In genomic region chr14:55789442-55789841, GRCh38 we compare ENCODE assay signal across 20 cellular contexts.
DNase-seq lines count a peak whose midpoint lies in the region; ATAC-seq, FAIRE-seq and TF ChIP-seq lines count a peak whose summit lies in the region.
"Had no signal": no experiment of that assay in that cellular context is flagged by ENCODE, and none has a peak within 500 bp of the region (broad histone marks: within the 10 kb centered on the region; RNA-seq: fewer than 3 reads in every experiment).

No MANE protein-coding gene starts in this region.

- H3K9me2 ChIP-seq in PC-3 (replicated peaks; ENCODE audit: low read length): no peaks in the 10 kb centered on the region

- no peaks in the 10 kb centered on the region for H3K27me3 ChIP-seq in PC-3 (ENCODE audit: low read length)
- H3K27me3 ChIP-seq: BLaER1 treated with 17β-estradiol and CSF1 and Interleukin-3, amounts not matched to agents 10 nM and 100 nM had no signal

- CTCF ChIA-PET in PC-3 (lab: Charles Lee) (no interaction called here), T-cell (lab: Charles Lee) (no interaction called here)

- H3K4me1 ChIP-seq in PC-3 (ENCODE audit: insufficient read depth, low read length): peaks cover 35% of the 10 kb centered on the region

- BruUV-seq in PC-3 (replicated peaks; lab: Mats Ljungman, UMichigan): no TSS peak

- no peaks in the 10 kb centered on the region for H3K36me3 ChIP-seq in PC-3 (ENCODE audit: low read depth, low read length)
- H3K36me3 ChIP-seq: BLaER1 treated with 17β-estradiol and CSF1 and Interleukin-3, amounts not matched to agents 10 nM and 100 nM had no signal

- H3K9me3 ChIP-seq in PC-3 (ENCODE audit: low read length): no peaks in the 10 kb centered on the region

- no peaks in the 10 kb centered on the region for H3K4me1 Mint-ChIP-seq in T-cell
- H3K4me1 Mint-ChIP-seq: CD8-positive, alpha-beta memory T cell; GM23338 had no signal

- intact Hi-C loops in PC-3 (cut with micrococcal nuclease): no loop called here

- POLR2A ChIA-PET in PC-3 (lab: Charles Lee; ENCODE audit: unreplicated experiment) (no interaction called here), T-cell (lab: Charles Lee) (no interaction called here)

- no peak overlapping the region for H3K27ac ChIP-seq in PC-3 (ENCODE audit: low read length)
- H3K27ac ChIP-seq: RWPE1 had no signal

- no peak overlapping the region for H2AFZ ChIP-seq in PC-3 (ENCODE audit: low read length)

- H3K9me3 Mint-ChIP-seq in T-cell: no peaks in the 10 kb centered on the region
- H3K9me3 Mint-ChIP-seq: CD8-positive, alpha-beta memory T cell; GM23338 had no signal

- no peaks in the 10 kb centered on the region for H3K36me3 Mint-ChIP-seq in T-cell

- H3F3A ChIP-seq in PC-3 (ENCODE audit: low read length, unreplicated experiment): no peaks in the 10 kb centered on the region

- H3K27me3 Mint-ChIP-seq in T-cell: no peaks in the 10 kb centered on the region

- no peaks in the 10 kb centered on the region for H3K79me2 ChIP-seq in PC-3 (ENCODE audit: low read length)

- H3K4me3 Mint-ChIP-seq in T-cell: no peak overlapping the region
- H3K4me3 Mint-ChIP-seq: CD8-positive, alpha-beta memory T cell; GM23338 had no signal

- H3K4me2 ChIP-seq in PC-3 (ENCODE audit: low read length): 0 out of 2 replicates have a peak overlapping the region, but pooled peaks have one; percentile 0
- H3K4me2 ChIP-seq: GM23338 had no signal

- no peak overlapping the region for H3K9ac ChIP-seq in PC-3 (ENCODE audit: low read length)
- H3K9ac ChIP-seq: BLaER1 treated with 17β-estradiol and CSF1 and Interleukin-3, amounts not matched to agents 10 nM and 100 nM had no signal

- ATAC-seq in PC-3 (peak; percentile 59), T-cell (replicated peaks in 1 of 4) (no peak)
- ATAC-seq: GM23338 had no signal

- no peak for FAIRE-seq in D721Med (lab: Jason Lieb, UNC)
- FAIRE-seq: A204.1, GM12892 had no signal

- H3K27ac Mint-ChIP-seq in T-cell: no peak overlapping the region
- H3K27ac Mint-ChIP-seq: CD8-positive, alpha-beta memory T cell; GM23338 had no signal

- DNase-seq in EH (ENCODE audit: low read depth): peak; percentile 18
- peak; percentile 88 for DNase-seq in PC-3
- peak; percentile 22 for DNase-seq in dermis blood vessel endothelial cell
- peak; percentile 77 for DNase-seq in iris pigment epithelial cell (ENCODE audit: low read depth)
- DNase-seq in NCI-H2227 (lab: John Stamatoyannopoulos, UW; ENCODE audit: unreplicated experiment): no peak
- DNase-seq in T-cell: no peak
- DNase-seq in D721Med (ENCODE audit: insufficient read length, low spot score): no peak
- DNase-seq in DMS 273 treated with DMSO at 0.1 percent for 48 hours (lab: John Stamatoyannopoulos, UW): no peak
- DNase-seq: CD8-positive, alpha-beta memory T cell; KG1; MM.1S; NCI-H1092 treated with DMSO at 0.1 percent for 48 hours; NCI-H187; NCI-H446; NCI-H69 had no signal

- no peak for TF ChIP-seq CTCF in PC-3 (conservative IDR thresholded peaks at IDR 0.05; ENCODE audit: low read depth, low read length)
- TF ChIP-seq CTCF in D721Med (IDR thresholded peaks at IDR 0.05; ENCODE audit: insufficient read depth, missing control alignments): no peak

- H3K4me3 ChIP-seq in PC-3 (ENCODE audit: low read length): no peak overlapping the region
- H3K4me3 ChIP-seq: BLaER1 treated with 17β-estradiol and CSF1 and Interleukin-3, amounts not matched to agents 10 nM and 100 nM; GM23338 had no signal

- H4K20me1 ChIP-seq in PC-3 (ENCODE audit: low read length): no peaks in the 10 kb centered on the region
- H4K20me1 ChIP-seq: BLaER1 treated with 17β-estradiol and CSF1 and Interleukin-3, amounts not matched to agents 10 nM and 100 nM had no signal

Comparison
In these comparisons a context has a peak if more than half of its experiments do, and no peak if none do; other contexts are left out.
1. DNase-seq: peak in EH (single experiment), PC-3 (single experiment), dermis blood vessel endothelial cell (single experiment) and iris pigment epithelial cell (single experiment); none in NCI-H2227 (single experiment), T-cell (0 of 34), D721Med (single experiment) and DMS 273 treated with DMSO at 0.1 percent for 48 hours (single experiment).